In the genomic region with DNA sequence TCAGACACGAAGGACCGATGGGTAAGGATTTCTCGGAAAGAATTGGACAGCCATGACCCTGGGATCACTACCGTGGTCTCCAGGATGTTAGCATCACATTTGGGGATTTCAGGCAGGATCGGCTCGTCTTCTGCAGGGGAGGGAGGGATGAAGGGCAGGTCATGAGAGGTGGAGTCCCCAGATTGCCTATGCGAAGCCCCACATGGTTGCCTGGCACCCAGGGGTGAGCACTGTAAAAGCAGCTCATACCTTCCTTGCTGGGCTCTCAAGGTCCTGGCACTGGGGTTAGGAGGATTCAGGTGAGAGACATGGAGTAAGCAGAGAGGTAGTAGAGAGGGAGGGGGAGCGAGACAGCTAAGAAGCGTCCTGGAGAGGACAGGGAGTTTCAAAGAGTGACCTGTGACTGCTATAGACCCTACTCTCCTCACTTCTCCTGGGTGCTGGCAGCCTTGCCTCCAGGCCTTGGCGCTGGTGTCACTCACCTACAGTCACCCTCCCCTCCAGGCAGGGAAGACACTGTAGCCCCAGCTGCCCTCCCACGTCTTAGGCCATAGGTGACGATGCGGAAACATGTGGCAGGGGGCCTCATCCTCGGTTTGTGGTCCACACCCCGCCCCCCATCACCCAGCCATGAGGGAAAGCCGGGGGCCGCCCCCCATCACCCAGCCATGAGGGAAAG, we compare ENCODE assay signal across 16 cellular contexts. TPM values are rescaled to one million over a fixed set of nuclear protein-coding genes. Genes with fewer than 3 reads are reported as not detected.
DNase-seq lines count a peak whose midpoint lies in the region; TF ChIP-seq lines count a peak whose summit lies in the region.
"Had no signal": no experiment of that assay in that cellular context is flagged by ENCODE, and none has a peak within 500 bp of the region (broad histone marks: within the 10 kb centered on the region; RNA-seq: fewer than 3 reads in every experiment).

No MANE protein-coding gene starts in this region.

- TF ChIP-seq CTCF in endothelial cell (IDR thresholded peaks at IDR 0.05; ENCODE audit: unreplicated experiment) (no peak), osteoblast (IDR thresholded peaks at IDR 0.05; ENCODE audit: extremely low read depth, low read depth, low read length) (no peak), type B pancreatic cell (conservative IDR thresholded peaks at IDR 0.05) (no peak)

- H3K4me3 Mint-ChIP-seq in activated naive CD8-positive, alpha-beta T cell, result no peak overlapping the region
- no peak overlapping the region for H3K4me3 Mint-ChIP-seq in activated naive CD8-positive, alpha-beta T cell treated with anti-CD3 and anti-CD28 coated beads for 36 hours
- H3K4me3 Mint-ChIP-seq in endothelial cell (ENCODE audit: unreplicated experiment) (peak overlapping the region; percentile 58), type B pancreatic cell (no peak overlapping the region)
- H3K4me3 Mint-ChIP-seq: CD4-positive, CD25-positive, alpha-beta regulatory T cell; H9 had no signal

- no peaks in the 10 kb centered on the region for H3K36me3 ChIP-seq in osteoblast (ENCODE audit: insufficient read depth, low read length)
- H3K36me3 ChIP-seq: BLaER1 treated with 17β-estradiol and CSF1 and Interleukin-3, amounts not matched to agents 10 nM and 100 nM had no signal

- no peaks in the 10 kb centered on the region for H4K20me1 ChIP-seq in osteoblast (ENCODE audit: insufficient read depth, low read length)
- H4K20me1 ChIP-seq: BLaER1 treated with 17β-estradiol and CSF1 and Interleukin-3, amounts not matched to agents 10 nM and 100 nM had no signal

- H3K79me2 ChIP-seq in osteoblast (ENCODE audit: insufficient read depth, low read length), result no peaks in the 10 kb centered on the region

- H3K36me3 Mint-ChIP-seq in activated naive CD8-positive, alpha-beta T cell, result no peaks in the 10 kb centered on the region
- H3K36me3 Mint-ChIP-seq in activated naive CD8-positive, alpha-beta T cell treated with anti-CD3 and anti-CD28 coated beads for 36 hours, result no peaks in the 10 kb centered on the region
- H3K36me3 Mint-ChIP-seq in endothelial cell (ENCODE audit: low read depth, unreplicated experiment) (no peaks in the 10 kb centered on the region), type B pancreatic cell (no peaks in the 10 kb centered on the region)
- H3K36me3 Mint-ChIP-seq: CD4-positive, CD25-positive, alpha-beta regulatory T cell had no signal

- H3K27ac Mint-ChIP-seq in activated naive CD8-positive, alpha-beta T cell, result peak overlapping the region; percentile 61
- H3K27ac Mint-ChIP-seq in activated naive CD8-positive, alpha-beta T cell treated with anti-CD3 and anti-CD28 coated beads for 36 hours, result no peak overlapping the region
- H3K27ac Mint-ChIP-seq in endothelial cell (ENCODE audit: unreplicated experiment) (no peak overlapping the region), type B pancreatic cell (peak overlapping the region; percentile 17)
- H3K27ac Mint-ChIP-seq: CD4-positive, CD25-positive, alpha-beta regulatory T cell had no signal

- DNase-seq in activated naive CD8-positive, alpha-beta T cell treated with anti-CD3 and anti-CD28 coated beads for 36 hours, result no peak
- DNase-seq in endothelial cell (ENCODE audit: low spot score) (no peak), osteoblast (ENCODE audit: insufficient read length, low spot score, missing footprints) (peak; percentile 83), type B pancreatic cell (ENCODE audit: extremely low spot score, unreplicated experiment) (no peak), kidney glomerular epithelial cell (lab: John Stamatoyannopoulos, UW) (no peak), NCI-H2107 treated with DMSO at 0.1 percent for 48 hours (lab: John Stamatoyannopoulos, UW; ENCODE audit: unreplicated experiment) (no peak), DMS153 (lab: John Stamatoyannopoulos, UW) (no peak)
- DNase-seq: ACHN; CD4-positive, CD25-positive, alpha-beta regulatory T cell; DMS79; GOT3; H9 had no signal

- H3K9me3 ChIP-seq in osteoblast (ENCODE audit: low read depth, low read length), result no peaks in the 10 kb centered on the region
- H3K9me3 ChIP-seq: BLaER1 treated with 17β-estradiol and CSF1 and Interleukin-3, amounts not matched to agents 10 nM and 100 nM had no signal

- no peak overlapping the region for H3K4me3 ChIP-seq in osteoblast (ENCODE audit: insufficient read depth, low read length)
- H3K4me3 ChIP-seq: BLaER1 treated with 17β-estradiol and CSF1 and Interleukin-3, amounts not matched to agents 10 nM and 100 nM had no signal

- no peak overlapping the region for H3K27ac ChIP-seq in osteoblast (ENCODE audit: low read depth, low read length)
- H3K27ac ChIP-seq: BLaER1 treated with 17β-estradiol and CSF1 and Interleukin-3, amounts not matched to agents 10 nM and 100 nM had no signal

- no peaks in the 10 kb centered on the region for H3K9me3 Mint-ChIP-seq in activated naive CD8-positive, alpha-beta T cell (ENCODE audit: low read depth)
- H3K9me3 Mint-ChIP-seq in activated naive CD8-positive, alpha-beta T cell treated with anti-CD3 and anti-CD28 coated beads for 36 hours, result no peaks in the 10 kb centered on the region
- H3K9me3 Mint-ChIP-seq in endothelial cell (ENCODE audit: unreplicated experiment) (no peaks in the 10 kb centered on the region), type B pancreatic cell (no peaks in the 10 kb centered on the region)
- H3K9me3 Mint-ChIP-seq: CD4-positive, CD25-positive, alpha-beta regulatory T cell; H9 had no signal

- no peaks in the 10 kb centered on the region for H3K4me1 Mint-ChIP-seq in activated naive CD8-positive, alpha-beta T cell (ENCODE audit: low read depth)
- H3K4me1 Mint-ChIP-seq in activated naive CD8-positive, alpha-beta T cell treated with anti-CD3 and anti-CD28 coated beads for 36 hours, result no peaks in the 10 kb centered on the region
- H3K4me1 Mint-ChIP-seq in endothelial cell (ENCODE audit: unreplicated experiment), result peaks cover under 1% of the 10 kb centered on the region
- no peaks in the 10 kb centered on the region for H3K4me1 Mint-ChIP-seq in type B pancreatic cell (ENCODE audit: unreplicated experiment)
- H3K4me1 Mint-ChIP-seq: CD4-positive, CD25-positive, alpha-beta regulatory T cell had no signal

- peaks cover 13% of the 10 kb centered on the region for H3K27me3 ChIP-seq in osteoblast (ENCODE audit: insufficient read depth, low read length)
- H3K27me3 ChIP-seq: BLaER1 treated with 17β-estradiol and CSF1 and Interleukin-3, amounts not matched to agents 10 nM and 100 nM had no signal

- H2AFZ ChIP-seq in osteoblast (ENCODE audit: low read length), result no peak overlapping the region

- H3K4me1 ChIP-seq in osteoblast (ENCODE audit: insufficient read depth, low read length), result no peaks in the 10 kb centered on the region

- no peaks in the 10 kb centered on the region for H3K27me3 Mint-ChIP-seq in activated naive CD8-positive, alpha-beta T cell
- no peaks in the 10 kb centered on the region for H3K27me3 Mint-ChIP-seq in activated naive CD8-positive, alpha-beta T cell treated with anti-CD3 and anti-CD28 coated beads for 36 hours
- peaks cover 10% of the 10 kb centered on the region for H3K27me3 Mint-ChIP-seq in endothelial cell (ENCODE audit: unreplicated experiment)
- peaks cover 10% of the 10 kb centered on the region for H3K27me3 Mint-ChIP-seq in type B pancreatic cell

- H3K4me2 ChIP-seq in osteoblast (ENCODE audit: insufficient read depth, low read length), result no peak overlapping the region
- H3K4me2 ChIP-seq: BLaER1 treated with 17β-estradiol and CSF1 and Interleukin-3, amounts not matched to agents 10 nM and 100 nM had no signal

RNA-seq across cellular contexts. Expression of a gene that starts 15.0 kb away (rescaled TPM):
- 10 to 100 TPM; 23.5 to 23.6 TPM for total RNA-seq in activated naive CD8-positive, alpha-beta T cell treated with anti-CD3 and anti-CD28 coated beads for 36 hours
- total RNA-seq in endothelial cell (ENCODE audit: unreplicated experiment) (64.9 TPM), osteoblast (15.9 and 18.0 TPM in 2 replicates), type B pancreatic cell (ENCODE audit: low replicate concordance) (18.8 and 25.2 TPM in 2 replicates)

RNA-seq across cellular contexts. Expression of a gene that starts 33.5 kb away (rescaled TPM):
- not detected for total RNA-seq in activated naive CD8-positive, alpha-beta T cell treated with anti-CD3 and anti-CD28 coated beads for 36 hours
- not detected for total RNA-seq in endothelial cell (ENCODE audit: unreplicated experiment)
- total RNA-seq in osteoblast, result not detected in 2 replicates
- total RNA-seq in type B pancreatic cell (ENCODE audit: low replicate concordance), result 0.12 TPM in 1 of 2 replicates, not detected in the other
- total RNA-seq: A172; CD4-positive, CD25-positive, alpha-beta regulatory T cell; G401; H9 had no signal

Comparison
In these comparisons a context has a peak if more than half of its experiments do, and no peak if none do; other contexts are left out.
1. H3K27ac Mint-ChIP-seq: peak in activated naive CD8-positive, alpha-beta T cell (single experiment) and type B pancreatic cell (single experiment); none in activated naive CD8-positive, alpha-beta T cell treated with anti-CD3 and anti-CD28 coated beads for 36 hours (single experiment) and endothelial cell (single experiment).